Comparison of ENCODE assay signal across 20 cellular contexts in the genomic region with DNA sequence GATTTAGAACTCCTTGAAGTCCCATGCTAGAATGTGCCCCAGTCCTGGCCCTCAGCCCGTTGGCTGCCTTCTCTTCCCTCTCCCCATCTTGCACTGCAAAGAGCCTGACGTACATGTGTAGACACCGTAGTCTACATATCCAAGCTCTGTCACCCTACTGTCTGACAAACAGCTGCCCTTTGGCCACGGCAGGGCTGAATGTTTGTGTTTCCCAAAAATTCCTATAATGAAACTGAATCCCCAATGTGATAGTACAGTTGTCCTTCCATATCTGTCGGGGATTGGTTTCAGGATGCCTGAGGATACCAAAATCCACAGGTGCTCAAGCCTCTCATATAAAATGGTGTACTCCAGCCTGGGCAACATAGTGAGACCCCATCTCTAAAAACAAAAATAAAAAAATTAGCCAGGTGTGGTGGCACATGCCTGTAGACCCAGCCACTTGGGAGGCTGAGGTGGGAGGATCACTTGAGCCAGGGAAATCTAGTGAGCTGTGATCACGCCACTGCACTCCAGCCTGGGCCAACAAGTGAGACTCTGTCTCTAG.
"Had no signal": no experiment of that assay in that cellular context is flagged by ENCODE, and none has a peak within 500 bp of the region (broad histone marks: within the 10 kb centered on the region; RNA-seq: fewer than 3 reads in every experiment).

No MANE protein-coding gene starts in this region.

- H3K36me3 Mint-ChIP-seq: activated naive CD4-positive, alpha-beta T cell treated with anti-CD3 and anti-CD28 coated beads, Interleukin-2, amount 50 U/mL, for 24 hours had no signal

- H3K4me3 Mint-ChIP-seq: activated CD8-positive, alpha-beta T cell treated with anti-CD3 and anti-CD28 coated beads, Interleukin-2, amount 10 ng/mL, durations not matched to agents 7 days and 5 days; activated naive CD4-positive, alpha-beta T cell treated with anti-CD3 and anti-CD28 coated beads, Interleukin-2, amount 50 U/mL, for 24 hours; T-helper 1 cell treated with Interleukin-12 subunit alpha and Interleukin-12 subunit beta and Interleukin-4 antibody, amounts not matched to agents 30 μg/mL and 1 μg/mL, for 36 hours had no signal

- DNase-seq: activated CD4-positive, alpha-beta T cell treated with anti-CD3 and anti-CD28 coated beads for 48 hours; activated CD4-positive, alpha-beta T cell treated with anti-CD3 and anti-CD28 coated beads, Interleukin-2, amount 50 U/mL, for 4 hours; activated CD4-positive, CD25-positive, alpha-beta regulatory T cell treated with anti-CD3 and anti-CD28 coated beads, Interleukin-2, amount 50 U/mL, for 72 hours; activated CD8-positive, alpha-beta memory T cell treated with anti-CD3 and anti-CD28 coated beads, Interleukin-2, amount 50 U/mL, for 48 hours; activated CD8-positive, alpha-beta T cell treated with anti-CD3 and anti-CD28 coated beads, Interleukin-2, amount 10 ng/mL, durations not matched to agents 7 days and 5 days; activated T-cell treated with anti-CD3 and anti-CD28 coated beads, Interleukin-2, amount 50 U/mL, for 1 hour; aorta; central memory CD4-positive, alpha-beta T cell; Kasumi-1; NCI-H146; NCI-H187 treated with DMSO at 0.1 percent for 48 hours; NCI-H2081 treated with DMSO at 0.1 percent for 48 hours; NCI-H2171 treated with DMSO at 0.1 percent for 48 hours; NCI-H226; NCI-H510A; NCI-H526 treated with DMSO at 0.1 percent for 48 hours; PC-3; SHP77 had no signal

- H3K27me3 Mint-ChIP-seq: activated naive CD4-positive, alpha-beta T cell treated with anti-CD3 and anti-CD28 coated beads, Interleukin-2, amount 50 U/mL, for 24 hours had no signal

- H3K9me3 Mint-ChIP-seq: activated naive CD4-positive, alpha-beta T cell treated with anti-CD3 and anti-CD28 coated beads, Interleukin-2, amount 50 U/mL, for 24 hours; T-helper 1 cell treated with Interleukin-12 subunit alpha and Interleukin-12 subunit beta and Interleukin-4 antibody, amounts not matched to agents 30 μg/mL and 1 μg/mL, for 36 hours had no signal

- ATAC-seq: activated CD8-positive, alpha-beta T cell treated with anti-CD3 and anti-CD28 coated beads, Interleukin-2, amount 10 ng/mL, durations not matched to agents 7 days and 5 days; PC-3 had no signal

- H3K27ac Mint-ChIP-seq: activated naive CD4-positive, alpha-beta T cell treated with anti-CD3 and anti-CD28 coated beads, Interleukin-2, amount 50 U/mL, for 24 hours; T-helper 1 cell treated with Interleukin-12 subunit alpha and Interleukin-12 subunit beta and Interleukin-4 antibody, amounts not matched to agents 30 μg/mL and 1 μg/mL, for 36 hours had no signal
